In genomic region chr9:20831028-20831427, GRCh38 we compare ENCODE assay signal across 8 cellular contexts.
"Had no signal": no experiment of that assay in that cellular context is flagged by ENCODE, and none has a peak within 500 bp of the region (broad histone marks: within the 10 kb centered on the region; RNA-seq: fewer than 3 reads in every experiment).

No MANE protein-coding gene starts in this region.

- H3K9me3 Mint-ChIP-seq: GM23338, HFFc6 had no signal

- DNase-seq: H7, HFFc6, KBM-7 had no signal

- ATAC-seq: GM23338, HCT116 had no signal

- H3K4me1 Mint-ChIP-seq: IgD-negative memory B cell had no signal

- FAIRE-seq: H1, HTR-8/SVneo had no signal

- H3K27ac Mint-ChIP-seq: GM23338, HFFc6, IgD-negative memory B cell had no signal

- H3K4me3 Mint-ChIP-seq: GM23338, HFFc6, IgD-negative memory B cell had no signal

- H3K27me3 Mint-ChIP-seq: IgD-negative memory B cell had no signal
